In the genomic region with DNA sequence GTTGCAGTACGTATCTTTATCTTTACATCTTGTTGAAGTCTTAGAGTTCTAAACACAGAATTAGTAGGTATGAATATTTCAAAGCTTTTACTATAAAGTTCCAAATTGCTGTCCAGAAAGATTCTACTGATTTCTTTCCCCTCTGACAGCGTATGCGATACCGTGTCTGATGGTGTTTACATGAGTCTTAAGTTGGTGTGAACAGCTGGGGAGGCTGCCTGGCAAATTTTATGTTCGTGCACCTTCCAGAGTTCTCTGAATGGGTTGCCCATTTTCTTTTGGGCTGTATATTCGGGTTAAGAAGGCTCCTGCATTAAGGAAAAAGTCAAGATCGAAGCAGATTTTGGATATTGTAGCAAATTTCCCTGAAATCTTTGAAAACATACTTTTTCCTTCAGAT, we compare ENCODE assay signal across 19 cellular contexts. TPM values are rescaled to one million over a fixed set of nuclear protein-coding genes. Genes with fewer than 3 reads are reported as not detected.
A peak's percentile ranks its signal among the peaks of the same experiment; 100 is the strongest.
DNase-seq lines count a peak whose midpoint lies in the region; ATAC-seq, FAIRE-seq and TF ChIP-seq lines count a peak whose summit lies in the region.
"Had no signal": no experiment of that assay in that cellular context is flagged by ENCODE, and none has a peak within 500 bp of the region (broad histone marks: within the 10 kb centered on the region; RNA-seq: fewer than 3 reads in every experiment).

No MANE protein-coding gene starts in this region.

- DNase-seq in SJCRH30 (peak; percentile 68 to 78), pancreas (no peak), spleen (no peak), NOMO-1 (lab: John Stamatoyannopoulos, UW; ENCODE audit: unreplicated experiment in 2 of 2) (no peak)
- DNase-seq: C1 segment of cervical spinal cord; Calu3; CD4-positive, alpha-beta memory T cell; COR-L47; DMS79; EL; GDM1; H9 had no signal

- H3K4me3 ChIP-seq in SJCRH30 (no peak overlapping the region), pancreas (no peak overlapping the region), spleen (no peak overlapping the region)
- H3K4me3 ChIP-seq: GM12878, GM23338 had no signal

- no peak for FAIRE-seq in pancreas (lab: Jason Lieb, UNC)
- FAIRE-seq: GM12878, GM19239 had no signal

- ATAC-seq in pancreas (peak in 1 of 4 donors; percentile 31), HG03460 (IDR thresholded peaks at IDR 0.05; ENCODE audit: unreplicated experiment) (no peak), HG03439 (IDR thresholded peaks at IDR 0.05; ENCODE audit: unreplicated experiment) (no peak)
- ATAC-seq: GM12878, GM23338, HCT116 had no signal

- no peak for TF ChIP-seq POLR2A in spleen (IDR thresholded peaks at IDR 0.05)

- H3K4me1 ChIP-seq in SJCRH30 (peaks cover 21% of the 10 kb centered on the region), pancreas (peaks cover 0 to 24% (median 22%) of the 10 kb centered on the region in 3 donors), spleen (peaks cover 0 to 51% (median 21%) of the 10 kb centered on the region in 6 donors)

- H3K36me3 ChIP-seq in SJCRH30 (peaks cover 68% of the 10 kb centered on the region), pancreas (peaks cover 3 to 33% (median 24%) of the 10 kb centered on the region in 3 donors), spleen (peaks cover 3 to 100% (median 64%) of the 10 kb centered on the region in 6 donors)

- H3K9me3 ChIP-seq in SJCRH30 (replicated peaks) (no peaks in the 10 kb centered on the region), pancreas (no peaks in the 10 kb centered on the region), spleen (no peaks in the 10 kb centered on the region)

- H3K27ac ChIP-seq in SJCRH30, result peak overlapping the region; percentile 76
- peak overlapping the region; percentile 23; the same call in 1 of the 2 replicates for H3K27ac ChIP-seq in VCaP
- peak overlapping the region in 3 of 4 donors; percentile 61 to 85 (median 79) for H3K27ac ChIP-seq in pancreas
- peak overlapping the region in 7 of 8 donors; percentile 62 to 88 (median 78) for H3K27ac ChIP-seq in spleen

- no peak for TF ChIP-seq CTCF in VCaP (conservative IDR thresholded peaks at IDR 0.05)
- TF ChIP-seq CTCF in pancreas (IDR thresholded peaks at IDR 0.05), result no peak
- no peak for TF ChIP-seq CTCF in spleen (IDR thresholded peaks at IDR 0.05 in 8 of 11, conservative IDR thresholded peaks at IDR 0.05 in 3 of 11)

- no peaks in the 10 kb centered on the region for H3K27me3 ChIP-seq in SJCRH30
- no peaks in the 10 kb centered on the region for H3K27me3 ChIP-seq in pancreas
- H3K27me3 ChIP-seq in spleen (replicated peaks in 1 of 7), result no peaks in the 10 kb centered on the region

- WGBS in pancreas, 2 donors, result 52 to 58% methylated on average over 7 of the region's 7 CpGs
- 86 to 96% (median 91%) methylated on average over 7 of the region's 7 CpGs for WGBS in spleen, 5 donors

- intact Hi-C loops in pancreas (cut with DNase I) (no loop called here), spleen (cut with DNase I; ENCODE audit: low total_unique reads) (no loop called here)

RNA-seq across cellular contexts. Expression of gene MDH2, which starts 8.3 kb away (rescaled TPM):
- total RNA-seq in SJCRH30 (2014; rRNA removed; shearing (Covaris generic)), result 160 and 168 TPM in 2 replicates
- total RNA-seq in pancreas, result 100 to 1,000 TPM in 2 of 6 donors, 10 to 100 TPM in 4; 64.6 to 106 (median 91.4) TPM
- 10 to 100 TPM; 36.3 to 61.5 TPM for polyA plus RNA-seq in pancreas
- total RNA-seq in spleen, result 100 to 1,000 TPM in 3 of 7 donors, 10 to 100 TPM in 4; 62.2 to 129 (median 97.7) TPM
- 10 to 100 TPM; 45.5 to 74.1 (median 71.4) TPM for polyA plus RNA-seq in spleen

RNA-seq across cellular contexts. Expression of gene STYXL1, which starts 8.4 kb away (rescaled TPM):
- total RNA-seq in SJCRH30 (2014; rRNA removed; shearing (Covaris generic)), result 60.9 and 66.8 TPM in 2 replicates
- 10 to 100 TPM; 13.3 to 24.1 (median 20.4) TPM for total RNA-seq in pancreas
- polyA plus RNA-seq in pancreas, result 10 to 100 TPM; 31.2 to 47.6 TPM
- total RNA-seq in spleen, result 10 to 100 TPM; 18.3 to 48.8 (median 28.4) TPM
- 10 to 100 TPM; 36.3 to 60.4 (median 45.0) TPM for polyA plus RNA-seq in spleen

Comparison
In these comparisons a context has a peak if more than half of its experiments do, and no peak if none do; other contexts are left out.
1. DNase-seq: peak in SJCRH30 (2 of 2); none in pancreas (0 of 6), spleen (single experiment) and NOMO-1 (0 of 2).
2. H3K27ac ChIP-seq: peak in every context shown above with its lines; median percentile 79 in pancreas; 78 in spleen; 76 in SJCRH30; 23 in VCaP.